22 cellular contexts compared by ENCODE assay signal in genomic region chr1:54442185-54442584, GRCh38.
"Had no signal": no experiment of that assay in that cellular context is flagged by ENCODE, and none has a peak within 500 bp of the region (broad histone marks: within the 10 kb centered on the region; RNA-seq: fewer than 3 reads in every experiment).

No MANE protein-coding gene starts in this region.

- H3K9me3 ChIP-seq: Peyer's patch, SJSA1 had no signal

- H3K4me2 ChIP-seq: KMS-11 had no signal

- H3K27me3 ChIP-seq: Peyer's patch, SJSA1 had no signal

- ATAC-seq: activated CD8-positive, alpha-beta memory T cell treated with anti-CD3 and anti-CD28 coated beads, Interleukin-2, amount 10 ng/mL, durations not matched to agents 7 days and 5 days; SK-N-SH treated with all-trans-retinoic acid at 6 μM for 48 hours had no signal

- H3K9ac ChIP-seq: KMS-11 had no signal

- H3K36me3 ChIP-seq: Peyer's patch, SJSA1 had no signal

- H3K4me1 ChIP-seq: Peyer's patch, SJSA1 had no signal

- DNase-seq: activated CD4-positive, alpha-beta T cell treated with anti-CD3 and anti-CD28 coated beads, Interleukin-2, amount 10 ng/mL, durations not matched to agents 24 days and 14 days; activated CD4-positive, alpha-beta T cell treated with anti-CD3 and anti-CD28 coated beads, Interleukin-2, amount 50 U/mL, for 48 hours; activated CD4-positive, CD25-positive, alpha-beta regulatory T cell treated with anti-CD3 and anti-CD28 coated beads, Interleukin-2, amount 50 U/mL, for 72 hours; activated CD8-positive, alpha-beta memory T cell treated with anti-CD3 and anti-CD28 coated beads, Interleukin-2, amount 10 ng/mL, durations not matched to agents 7 days and 5 days; activated naive CD4-positive, alpha-beta T cell treated with anti-CD3 and anti-CD28 coated beads for 36 hours; activated T-cell treated with anti-CD3 and anti-CD28 coated beads, Interleukin-2, amount 50 U/mL, for 24 hours; amygdala; NCI-H1092; NCI-H1436 treated with DMSO at 0.1 percent for 48 hours; NCI-H187; NCI-H2081; NCI-H2171; NCI-H2227 treated with DMSO at 0.1 percent for 48 hours; NCI-H510A; Peyer's patch; Right ventricle myocardium superior; SW 1271 had no signal

- FAIRE-seq: astrocyte had no signal

- H3K27ac ChIP-seq: KMS-11, Peyer's patch, RWPE1, SJSA1 had no signal

- H3K4me3 ChIP-seq: Peyer's patch, SJSA1 had no signal
